ENCODE assay signal across 17 cellular contexts in the genomic region with DNA sequence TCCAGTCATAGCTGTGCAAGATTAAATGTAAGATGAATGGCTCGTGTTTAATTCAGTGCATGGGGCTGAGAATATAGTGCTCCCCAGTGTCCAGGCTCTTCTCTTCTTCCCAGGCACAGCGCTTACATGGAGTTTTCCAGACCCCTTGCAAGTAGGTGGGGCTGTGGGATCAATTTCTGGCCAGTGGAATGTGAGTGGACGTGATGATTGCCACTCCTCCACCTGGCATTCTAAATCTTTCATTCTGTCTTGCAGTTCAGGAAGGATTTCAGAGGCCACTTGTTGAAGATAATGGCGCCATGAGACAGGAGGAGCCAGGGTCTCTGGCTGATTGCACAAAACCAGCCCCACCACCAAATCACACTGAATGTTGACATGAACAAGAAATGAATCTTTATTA. TPM values are rescaled to one million over a fixed set of nuclear protein-coding genes. Genes with fewer than 3 reads are reported as not detected.
DNase-seq lines count a peak whose midpoint lies in the region; ATAC-seq, FAIRE-seq and TF ChIP-seq lines count a peak whose summit lies in the region.
"Had no signal": no experiment of that assay in that cellular context is flagged by ENCODE, and none has a peak within 500 bp of the region (broad histone marks: within the 10 kb centered on the region; RNA-seq: fewer than 3 reads in every experiment).

No MANE protein-coding gene starts in this region.

- H3K23ac ChIP-seq in H1 (ENCODE audit: insufficient read length) (no peak overlapping the region), mesendoderm (ENCODE audit: low read length) (no peak overlapping the region)

- H3K4me3 ChIP-seq in HepG2 (replicated peaks in 1 of 3; ENCODE audit: insufficient read depth in 1 of 3, low read depth in 2 of 3, low read length in 3 of 3): no peak overlapping the region
- no peak overlapping the region for H3K4me3 ChIP-seq in right lobe of liver
- H3K4me3 ChIP-seq in H1 (ENCODE audit: extremely low read depth in 1 of 4, insufficient read depth in 2 of 4, low read depth in 3 of 4, low read length in 4 of 4): no peak overlapping the region
- H3K4me3 ChIP-seq in mesendoderm (ENCODE audit: low read length): no peak overlapping the region
- no peak overlapping the region for H3K4me3 ChIP-seq in WERI-Rb-1 (ENCODE audit: low read depth, low read length)
- no peak overlapping the region for H3K4me3 ChIP-seq in suprapubic skin

- H4K20me1 ChIP-seq in HepG2 (ENCODE audit: insufficient read depth, low read length) (no peaks in the 10 kb centered on the region), H1 (replicated peaks in 1 of 2; ENCODE audit: control insufficient read depth in 1 of 2, insufficient read depth in 2 of 2, low read length in 2 of 2) (no peaks in the 10 kb centered on the region)

- no peaks in the 10 kb centered on the region for H3K23me2 ChIP-seq in H1 (ENCODE audit: low read depth, low read length)

- TF ChIP-seq RAD21 in HepG2 (CRISPR knock-in tag; IDR thresholded peaks at IDR 0.05) (no peak), H1 (IDR thresholded peaks at IDR 0.05 in 1 of 2, conservative IDR thresholded peaks at IDR 0.05 in 1 of 2; ENCODE audit: low read depth in 2 of 2, low read length in 2 of 2) (peak; percentile 19 to 41; a peak in 3 of 4 replicates)

- FAIRE-seq in HepG2 (lab: Jason Lieb, UNC): no peak
- no peak for FAIRE-seq in H1 (lab: Jason Lieb, UNC)
- FAIRE-seq: D721Med, H54, HTR-8/SVneo had no signal

- H2AFZ ChIP-seq in HepG2 (ENCODE audit: low read length) (no peak overlapping the region), H1 (ENCODE audit: low read length) (peak overlapping the region; percentile 26; the same call in 1 of the 2 replicates)

- H3K27ac ChIP-seq in HepG2 (ENCODE audit: extremely low read length, insufficient read depth, low read length) (no peak overlapping the region), right lobe of liver (no peak overlapping the region), H1 (ENCODE audit: low read depth, low read length) (no peak overlapping the region), mesendoderm (ENCODE audit: low read depth, low read length) (no peak overlapping the region), WERI-Rb-1 (no peak overlapping the region), suprapubic skin (no peak overlapping the region)

- DNase-seq in HepG2 (ENCODE audit: low spot score): no peak
- DNase-seq in right lobe of liver: no peak
- DNase-seq in H1 (ENCODE audit: low read depth in 1 of 2, low spot score in 2 of 2): no peak
- DNase-seq in mesendoderm: peak; percentile 6
- no peak for DNase-seq in kidney glomerular epithelial cell (lab: John Stamatoyannopoulos, UW)
- no peak for DNase-seq in WERI-Rb-1
- DNase-seq in suprapubic skin (ENCODE audit: low spot score in 2 of 2): no peak
- DNase-seq: CD8-positive, alpha-beta T cell; COR-L47; DND-41; GF-D8 had no signal

- no peak overlapping the region for H2BK20ac ChIP-seq in H1 (ENCODE audit: low read length)

- WGBS in HepG2 (ENCODE audit: low lambda C conversion rate): 29% methylated on average over 4 of the region's 4 CpGs
- 31% methylated on average over 2 of the region's 4 CpGs for WGBS in right lobe of liver (ENCODE audit: insufficient coverage, low coverage, low lambda C conversion rate, missing lambda C conversion rate)
- WGBS in H1 (ENCODE audit: extremely low coverage in 1 of 2, insufficient coverage in 1 of 2, insufficient read length in 1 of 2, insufficient replicate concordance in 2 of 2, low coverage in 1 of 2, low lambda C conversion rate in 2 of 2, missing lambda C conversion rate in 1 of 2), 2 experiments: 78% methylated on average over 4 of the region's 4 CpGs; no CpG with 5 or more reads in 1 of the 2 experiments
- no CpG with 5 or more reads among the region's 4 CpGs for WGBS in mesendoderm (ENCODE audit: extremely low coverage, insufficient coverage, low lambda C conversion rate)
- WGBS in suprapubic skin: 58% methylated on average over 4 of the region's 4 CpGs

- H4K5ac ChIP-seq in H1 (ENCODE audit: insufficient read length, low read depth, low read length) (no peak overlapping the region), mesendoderm (ENCODE audit: low read length) (no peak overlapping the region)

- H3K9me3 ChIP-seq in HepG2 (ENCODE audit: low read length) (no peaks in the 10 kb centered on the region), right lobe of liver (no peaks in the 10 kb centered on the region), H1 (ENCODE audit: insufficient read depth in 2 of 2, low read depth in 1 of 2, low read length in 1 of 2) (no peaks in the 10 kb centered on the region), WERI-Rb-1 (ENCODE audit: severe bottlenecking) (no peaks in the 10 kb centered on the region), suprapubic skin (no peaks in the 10 kb centered on the region)

- intact Hi-C loops in HepG2 (cut with micrococcal nuclease; ENCODE audit: unreplicated experiment) (no loop called here), right lobe of liver (cut with DNase I) (no loop called here)

- no TSS peak for BruUV-seq in HepG2 (replicated peaks; lab: Mats Ljungman, UMichigan)

- H3K79me2 ChIP-seq in HepG2 (ENCODE audit: insufficient read depth, low read length) (no peaks in the 10 kb centered on the region), H1 (ENCODE audit: control insufficient read depth in 1 of 2, insufficient read depth in 2 of 2, low read length in 2 of 2) (no peaks in the 10 kb centered on the region), mesendoderm (ENCODE audit: control insufficient read depth, insufficient read depth, low read length) (no peaks in the 10 kb centered on the region)

- ATAC-seq in HepG2 (peak; percentile 63), right lobe of liver (no peak)
- ATAC-seq: CD8-positive, alpha-beta T cell; HCT116 had no signal

- CTCF ChIA-PET in HepG2 (lab: Yijun Ruan, JAX; ENCODE audit: low intra/inter-chr PET ratio, low total read pairs) (no interaction called here), H1 (lab: Charles Lee; ENCODE audit: partially characterized antibody) (interaction anchor here (0.8 to 2.2 kb wide), 6 partner anchors 13 to 314 kb away, joined by 3 to 11 read pairs (median 4); no protein-coding TSS in a partner anchor)

- no peak overlapping the region for H2BK12ac ChIP-seq in H1 (ENCODE audit: low read depth, low read length)

- H3K4me1 ChIP-seq in HepG2 (ENCODE audit: insufficient read depth, low read length) (peaks cover 14% of the 10 kb centered on the region), right lobe of liver (no peaks in the 10 kb centered on the region), H1 (replicated peaks in 1 of 4; ENCODE audit: control insufficient read depth in 3 of 4, insufficient read depth in 4 of 4, low read length in 3 of 4) (no peaks in the 10 kb centered on the region), mesendoderm (ENCODE audit: control insufficient read depth, low read depth, low read length) (no peaks in the 10 kb centered on the region), suprapubic skin (no peaks in the 10 kb centered on the region)

- POLR2A ChIA-PET in HepG2 (lab: Yijun Ruan, JAX): no interaction called here
- POLR2A ChIA-PET in H1 (lab: Charles Lee; ENCODE audit: partially characterized antibody): no interaction called here

- H3K4me2 ChIP-seq in HepG2 (ENCODE audit: low read depth, low read length) (no peak overlapping the region), H1 (ENCODE audit: insufficient read depth in 1 of 2, low read depth in 2 of 2, low read length in 2 of 2) (no peak overlapping the region), mesendoderm (ENCODE audit: low read length) (no peak overlapping the region)

- H3K18ac ChIP-seq in H1 (ENCODE audit: extremely low read depth, low read length) (no peak overlapping the region), mesendoderm (ENCODE audit: low read length) (no peak overlapping the region)

- H4K91ac ChIP-seq in H1 (replicated peaks; ENCODE audit: insufficient read length, low read length): no peak overlapping the region

- no peak overlapping the region for H3K9ac ChIP-seq in HepG2 (ENCODE audit: insufficient read depth, low read depth, low read length)
- no peak overlapping the region for H3K9ac ChIP-seq in H1 (replicated peaks in 1 of 4; ENCODE audit: extremely low read depth in 1 of 4, low read depth in 3 of 4, low read length in 3 of 4)
- no peak overlapping the region for H3K9ac ChIP-seq in mesendoderm (ENCODE audit: low read length)

- H3K79me1 ChIP-seq in H1 (ENCODE audit: low read depth, low read length): no peaks in the 10 kb centered on the region
- H3K79me1 ChIP-seq in mesendoderm (ENCODE audit: low read length): no peaks in the 10 kb centered on the region

- H2BK5ac ChIP-seq in H1 (ENCODE audit: low read depth, low read length): no peak overlapping the region
- H2BK5ac ChIP-seq in mesendoderm (ENCODE audit: low read length): no peak overlapping the region

- H2BK15ac ChIP-seq in H1 (ENCODE audit: low read length) (no peak overlapping the region), mesendoderm (replicated peaks; ENCODE audit: low read depth) (no peak overlapping the region)

- H3K4ac ChIP-seq in H1 (replicated peaks; ENCODE audit: insufficient read length, low read depth, low read length) (no peak overlapping the region), mesendoderm (ENCODE audit: low read depth, low read length) (no peak overlapping the region)

- no peak overlapping the region for H4K8ac ChIP-seq in H1 (ENCODE audit: extremely low read depth, insufficient read depth, low read length)
- H4K8ac ChIP-seq in mesendoderm (ENCODE audit: low read depth, low read length): no peak overlapping the region

- peak; percentile 58 for TF ChIP-seq CTCF in HepG2 (CRISPR knock-in tag; IDR thresholded peaks at IDR 0.05)
- TF ChIP-seq CTCF in right lobe of liver (IDR thresholded peaks at IDR 0.05): no peak
- no peak for TF ChIP-seq CTCF in H1 (IDR thresholded peaks at IDR 0.05; ENCODE audit: control extremely low read depth in 1 of 3, insufficient read depth in 1 of 3, low read depth in 1 of 3, low read length in 3 of 3)
- TF ChIP-seq CTCF in WERI-Rb-1 (IDR thresholded peaks at IDR 0.05; ENCODE audit: low read depth, low read length): no peak
- TF ChIP-seq CTCF in suprapubic skin (IDR thresholded peaks at IDR 0.05): no peak

- H3K14ac ChIP-seq in H1 (ENCODE audit: insufficient read length): no peak overlapping the region

- no peak for TF ChIP-seq POLR2A in HepG2 (IDR thresholded peaks at IDR 0.05; ENCODE audit: insufficient read depth in 1 of 2, low read depth in 2 of 2, low read length in 2 of 2)
- TF ChIP-seq POLR2A in right lobe of liver (IDR thresholded peaks at IDR 0.05): no peak
- no peak for TF ChIP-seq POLR2A in H1 (IDR thresholded peaks at IDR 0.05; ENCODE audit: control extremely low read depth in 1 of 2, low read depth in 2 of 2, low read length in 2 of 2)
- TF ChIP-seq POLR2A in suprapubic skin (IDR thresholded peaks at IDR 0.05): no peak

- H2BK120ac ChIP-seq in H1 (replicated peaks; ENCODE audit: low read depth, low read length) (no peak overlapping the region), mesendoderm (ENCODE audit: low read depth, low read length) (no peak overlapping the region)

- H3K56ac ChIP-seq in H1 (replicated peaks; ENCODE audit: insufficient read length, low read depth, low read length) (no peak overlapping the region), mesendoderm (ENCODE audit: low read length) (no peak overlapping the region)

- TF ChIP-seq EP300 in HepG2 (IDR thresholded peaks at IDR 0.05; ENCODE audit: low read depth in 2 of 2, low read length in 2 of 2): no peak
- TF ChIP-seq EP300 in HepG2 (CRISPR knock-in tag; IDR thresholded peaks at IDR 0.05; ENCODE audit: borderline replicate concordance): no peak
- no peak for TF ChIP-seq EP300 in H1 (IDR thresholded peaks at IDR 0.05; ENCODE audit: borderline replicate concordance in 1 of 2, low read depth in 2 of 2, low read length in 2 of 2)
- no peak for TF ChIP-seq EP300 in suprapubic skin (IDR thresholded peaks at IDR 0.05)

- H2AK5ac ChIP-seq in H1 (ENCODE audit: low read depth, low read length) (no peak overlapping the region), mesendoderm (ENCODE audit: low read length) (no peak overlapping the region)

- H3K27me3 ChIP-seq in HepG2 (ENCODE audit: control insufficient read depth in 1 of 2, insufficient read depth in 2 of 2, low read length in 2 of 2) (no peaks in the 10 kb centered on the region; a peak in 1 of 5 replicates), right lobe of liver (no peaks in the 10 kb centered on the region), H1 (replicated peaks in 1 of 4; ENCODE audit: control insufficient read depth in 3 of 4, extremely low read depth in 1 of 4, insufficient read depth in 3 of 4, low read length in 3 of 4) (no peaks in the 10 kb centered on the region), mesendoderm (ENCODE audit: insufficient read depth, low read length, poor library complexity) (no peaks in the 10 kb centered on the region), WERI-Rb-1 (ENCODE audit: insufficient read depth, low read depth, severe bottlenecking) (peaks cover 78% of the 10 kb centered on the region), suprapubic skin (peaks cover 6% of the 10 kb centered on the region)

- no peaks in the 10 kb centered on the region for H3K36me3 ChIP-seq in HepG2 (replicated peaks in 1 of 2; ENCODE audit: control insufficient read depth in 1 of 2, insufficient read depth in 2 of 2, low read length in 2 of 2)
- no peaks in the 10 kb centered on the region for H3K36me3 ChIP-seq in right lobe of liver
- H3K36me3 ChIP-seq in H1 (ENCODE audit: control insufficient read depth in 2 of 4, insufficient read depth in 4 of 4, low read length in 3 of 4): no peaks in the 10 kb centered on the region
- no peaks in the 10 kb centered on the region for H3K36me3 ChIP-seq in mesendoderm (ENCODE audit: control insufficient read depth, insufficient read depth, low read length)
- H3K36me3 ChIP-seq in WERI-Rb-1: no peaks in the 10 kb centered on the region
- no peaks in the 10 kb centered on the region for H3K36me3 ChIP-seq in suprapubic skin

- in situ Hi-C loops in HepG2 (cut with HindIII; ENCODE audit: extremely low pct_ligation_motif_present, low pct_unique_long_range_greater_than_20kb): no loop called here

RNA-seq across cellular contexts. Expression of a gene that starts 7.2 kb away (rescaled TPM):
- 15.8 and 20.9 TPM in 2 replicates for total RNA-seq in HepG2 (2016; rRNA removed; fragmentation: Illumina TruSeq; extraction: Trizol)
- 4.8 and 6.0 TPM in 2 replicates for total RNA-seq in HepG2 (2016; cell fraction: cytosol; rRNA removed; fragmentation: Illumina TruSeq; extraction: Trizol; ENCODE audit: low read depth)
- 14.6 and 19.9 TPM in 2 replicates for total RNA-seq in HepG2 (2016; cell fraction: insoluble cytoplasmic fraction; rRNA removed; fragmentation: Illumina TruSeq; extraction: Trizol)
- total RNA-seq in HepG2 (2016; cell fraction: membrane; rRNA removed; fragmentation: Illumina TruSeq; extraction: Trizol): 15.0 and 15.8 TPM in 2 replicates
- total RNA-seq in HepG2 (2016; cell fraction: nucleus; rRNA removed; fragmentation: Illumina TruSeq; extraction: Trizol): 22.1 and 23.7 TPM in 2 replicates
- 12.5 and 17.5 TPM in 2 replicates for polyA plus RNA-seq in HepG2 (2011; rRNA removed)
- polyA plus RNA-seq in HepG2 (2011; cell fraction: cytosol; rRNA removed): 8.8 and 10.8 TPM in 2 replicates
- 7.1 and 7.2 TPM in 2 replicates for polyA plus RNA-seq in HepG2 (2011; cell fraction: nucleus; rRNA removed)
- 10.5 and 11.6 TPM in 2 replicates for polyA plus RNA-seq in HepG2 (2012)
- polyA plus RNA-seq in HepG2 (2016; cell fraction: cytosol; fragmentation: Illumina TruSeq; extraction: Trizol; ENCODE audit: low read depth): 4.0 and 4.9 TPM in 2 replicates
- 22.2 and 24.8 TPM in 2 replicates for polyA plus RNA-seq in HepG2 (2016; cell fraction: insoluble cytoplasmic fraction; fragmentation: Illumina TruSeq; extraction: Trizol; ENCODE audit: low read depth)
- polyA plus RNA-seq in HepG2 (2016; cell fraction: membrane; fragmentation: Illumina TruSeq; extraction: Trizol; ENCODE audit: low read depth): 11.2 and 13.2 TPM in 2 replicates
- 11.5 and 12.3 TPM in 2 replicates for polyA plus RNA-seq in HepG2 (2016; cell fraction: nucleus; fragmentation: Illumina TruSeq; extraction: Trizol; ENCODE audit: insufficient read depth, low read depth)
- polyA minus RNA-seq in HepG2 (2011; rRNA and poly(A)+ RNA removed; ENCODE audit: low replicate concordance): 0.12 and 25.9 TPM in 2 replicates
- 11.4 and 11.6 TPM in 2 replicates for polyA minus RNA-seq in HepG2 (2011; cell fraction: cytosol; rRNA and poly(A)+ RNA removed)
- 72.0 and 77.6 TPM in 2 replicates for polyA minus RNA-seq in HepG2 (2011; cell fraction: nucleus; rRNA and poly(A)+ RNA removed)
- under 1 TPM in 2 of 6 experiments, not detected in 4; 0.27 to 0.71 TPM for total RNA-seq in right lobe of liver
- total RNA-seq in H1 (2021; fragmentation: NEBNext Ultra II Directional; extraction: Animal tissue kit (Norgen Biotek cat#: 25700)): 6.1 and 7.7 TPM in 2 replicates
- 2.2 and 4.7 TPM in 2 replicates for polyA plus RNA-seq in H1 (2011; rRNA removed)
- 2.8 TPM for polyA plus RNA-seq in H1 (2011; cell fraction: cytosol; rRNA removed)
- polyA plus RNA-seq in H1 (2011; cell fraction: nucleus; rRNA removed): 2.0 TPM
- polyA plus RNA-seq in H1 (2012, experiment 1 of 2): 4.3 to 5.1 TPM (median 4.6 TPM) in 4 replicates
- 0.83 TPM for polyA plus RNA-seq in H1 (2012, experiment 2 of 2)
- 3.8 TPM for polyA plus RNA-seq in H1 (2013, experiment 1 of 2)
- 3.8 TPM for polyA plus RNA-seq in H1 (2013, experiment 2 of 2)
- polyA minus RNA-seq in H1 (2011; rRNA and poly(A)+ RNA removed): 6.0 and 10.8 TPM in 2 replicates
- 2.8 TPM for polyA minus RNA-seq in H1 (2011; cell fraction: cytosol; rRNA and poly(A)+ RNA removed)
- polyA minus RNA-seq in H1 (2011; cell fraction: nucleus; rRNA and poly(A)+ RNA removed): 19.7 TPM
- 1.5 TPM for polyA plus RNA-seq in mesendoderm (2013, experiment 1 of 2)
- 1.5 TPM for polyA plus RNA-seq in mesendoderm (2013, experiment 2 of 2)
- total RNA-seq in suprapubic skin: 1 to 10 TPM; 1.7 to 7.8 (median 3.4) TPM
- total RNA-seq: A673 had no signal
- polyA plus RNA-seq: BJ had no signal
